18 cellular contexts compared by ENCODE assay signal in the genomic region with DNA sequence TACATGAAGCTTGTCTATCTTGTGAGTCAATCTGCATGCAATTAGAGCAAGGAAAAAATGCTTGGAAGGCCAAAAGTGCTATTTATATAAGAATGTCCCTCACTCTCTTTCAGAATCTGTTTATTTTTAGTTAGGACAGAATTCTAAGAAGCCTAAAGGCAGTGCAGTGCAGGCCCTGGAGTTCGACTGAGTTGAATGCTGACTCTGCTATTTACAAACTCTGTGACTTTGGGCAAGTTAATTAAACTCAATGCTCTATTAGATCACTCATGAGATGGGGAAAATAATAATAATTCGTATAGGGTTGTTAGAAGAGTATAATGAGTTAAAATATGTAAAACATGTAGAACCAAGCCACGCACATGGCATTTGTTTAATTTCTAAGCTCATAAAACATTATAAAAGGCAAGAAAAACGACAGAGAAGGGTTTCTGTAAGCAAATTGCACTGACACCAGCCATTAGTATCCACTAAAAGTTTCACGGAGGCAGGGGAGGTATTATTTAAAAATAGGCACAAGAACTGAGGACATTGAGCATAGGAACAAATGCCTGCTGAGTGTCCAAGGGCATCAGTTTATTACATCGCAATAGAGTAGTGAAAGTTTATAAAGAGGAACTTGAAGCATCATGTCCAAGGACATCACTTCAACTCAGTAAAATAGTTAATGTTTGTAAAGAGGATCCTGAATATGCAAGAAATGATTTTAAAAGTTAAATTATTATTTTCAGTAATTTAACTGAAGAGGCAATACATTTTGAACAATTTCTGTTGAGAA.
DNase-seq lines count a peak whose midpoint lies in the region; ATAC-seq, FAIRE-seq and TF ChIP-seq lines count a peak whose summit lies in the region.
"Had no signal": no experiment of that assay in that cellular context is flagged by ENCODE, and none has a peak within 500 bp of the region (broad histone marks: within the 10 kb centered on the region; RNA-seq: fewer than 3 reads in every experiment).

No MANE protein-coding gene starts in this region.

- H3K4me2 ChIP-seq in MM.1S (ENCODE audit: low read depth, low read length) (peak overlapping the region; percentile 28; the same call in 1 of the 2 replicates), K562 (ENCODE audit: insufficient read depth, low read length) (no peak overlapping the region)

- H3K27me3 ChIP-seq in MM.1S (replicated peaks; ENCODE audit: insufficient read depth, low read length) (no peaks in the 10 kb centered on the region), K562 (ENCODE audit: control insufficient read depth in 2 of 2, insufficient read depth in 2 of 2, low read length in 2 of 2) (no peaks in the 10 kb centered on the region), testis (no peaks in the 10 kb centered on the region)
- H3K27me3 ChIP-seq: BLaER1 had no signal

- H3K27ac ChIP-seq in MM.1S (ENCODE audit: low read length) (no peak overlapping the region), K562 (ENCODE audit: extremely low read depth, low read depth, low read length) (no peak overlapping the region), testis (peak overlapping the region; percentile 6 to 51)
- H3K27ac ChIP-seq: RWPE1, thoracic aorta had no signal

- intact Hi-C loops in K562 (cut with micrococcal nuclease) (no loop called here), testis (cut with DNase I; ENCODE audit: low total_unique reads) (no loop called here)

- H3K9me2 ChIP-seq in MM.1S (replicated peaks; ENCODE audit: insufficient read depth, low read length): no peaks in the 10 kb centered on the region

- H3K79me2 ChIP-seq in MM.1S (ENCODE audit: low read length) (no peaks in the 10 kb centered on the region), K562 (ENCODE audit: control insufficient read depth, insufficient read depth, low read length) (no peaks in the 10 kb centered on the region)

- 1% methylated on average over 6 of the region's 6 CpGs for WGBS in K562 (ENCODE audit: insufficient coverage, low coverage, missing lambda C conversion rate)
- WGBS in testis, 2 donors: 45 to 54% methylated on average over 6 of the region's 6 CpGs

- H4K20me1 ChIP-seq in MM.1S (ENCODE audit: insufficient read depth, low read length) (no peaks in the 10 kb centered on the region), K562 (replicated peaks; ENCODE audit: control insufficient read depth, insufficient read depth, low read length) (no peaks in the 10 kb centered on the region)
- H4K20me1 ChIP-seq: BLaER1 had no signal

- BruUV-seq in K562 (replicated peaks; lab: Mats Ljungman, UMichigan): no TSS peak

- H3K9ac ChIP-seq in MM.1S (ENCODE audit: low read length) (no peak overlapping the region), K562 (ENCODE audit: insufficient read depth in 1 of 2, low read depth in 2 of 2, low read length in 2 of 2) (no peak overlapping the region)
- H3K9ac ChIP-seq: BLaER1 had no signal

- no peaks in the 10 kb centered on the region for H3K36me3 ChIP-seq in MM.1S (replicated peaks; ENCODE audit: insufficient read depth, low read length)
- H3K36me3 ChIP-seq in K562 (ENCODE audit: control insufficient read depth, insufficient read depth, low read length): no peaks in the 10 kb centered on the region
- no peaks in the 10 kb centered on the region for H3K36me3 ChIP-seq in testis (ENCODE audit: low read depth, missing control alignments)
- H3K36me3 ChIP-seq: BLaER1, thoracic aorta had no signal

- ATAC-seq in K562: no peak
- no peak for ATAC-seq in stimulated activated naive CD8-positive, alpha-beta T cell treated with anti-CD3 and anti-CD28 coated beads, Interleukin-15, Interleukin-2, amounts not matched to agents 100 U/mL and 50 U/mL, for 24 hours
- ATAC-seq: activated CD4-positive, CD25-positive, alpha-beta regulatory T cell treated with anti-CD3 and anti-CD28 coated beads, Interleukin-2, amount 50 U/mL, for 24 hours; activated CD8-positive, alpha-beta memory T cell treated with anti-CD3 and anti-CD28 coated beads, Interleukin-2, amount 10 ng/mL, durations not matched to agents 7 days and 5 days had no signal

- no peak for TF ChIP-seq POLR2A in K562 (conservative IDR thresholded peaks at IDR 0.05)
- no peak for TF ChIP-seq POLR2A in testis (IDR thresholded peaks at IDR 0.05)

- in situ Hi-C loops in K562 (cut with MboI): loop anchor here (10.0 kb wide), 1 partner anchor 764 kb away; no protein-coding TSS in a partner anchor

- no peak for TF ChIP-seq EP300 in K562 (IDR thresholded peaks at IDR 0.05; ENCODE audit: low read length)

- H2AFZ ChIP-seq in MM.1S (ENCODE audit: low read length) (no peak overlapping the region), K562 (ENCODE audit: low read depth, low read length) (no peak overlapping the region)

- peaks cover 12% of the 10 kb centered on the region; the same call in 1 of the 2 replicates for H3K4me1 ChIP-seq in MM.1S (ENCODE audit: low read length)
- no peaks in the 10 kb centered on the region for H3K4me1 ChIP-seq in K562 (replicated peaks in 1 of 2; ENCODE audit: control insufficient read depth in 2 of 2, insufficient read depth in 2 of 2, low read length in 2 of 2)
- peaks cover 19% of the 10 kb centered on the region for H3K4me1 ChIP-seq in testis

- H3F3A ChIP-seq in MM.1S (ENCODE audit: insufficient read depth, low read length): no peaks in the 10 kb centered on the region

- no peak for TF ChIP-seq RAD21 in K562 (CRISPR knock-in tag; conservative IDR thresholded peaks at IDR 0.05 in 1 of 2, IDR thresholded peaks at IDR 0.05 in 1 of 2)

- DNase-seq in MM.1S: no peak
- DNase-seq in K562 (ENCODE audit: extremely low read depth in 1 of 4, low spot score in 3 of 4): no peak
- DNase-seq in midbrain (lab: John Stamatoyannopoulos, UW): peak; percentile 15
- no peak for DNase-seq in testis
- no peak for DNase-seq in mesenteric fat pad (ENCODE audit: low spot score)
- no peak for DNase-seq in NCI-H69 (lab: John Stamatoyannopoulos, UW)
- DNase-seq in stimulated activated naive CD8-positive, alpha-beta T cell treated with anti-CD3 and anti-CD28 coated beads, Interleukin-15, Interleukin-2, amounts not matched to agents 100 U/mL and 50 U/mL, for 24 hours: no peak
- DNase-seq: activated CD8-positive, alpha-beta memory T cell treated with anti-CD3 and anti-CD28 coated beads, Interleukin-2, amount 10 ng/mL, durations not matched to agents 7 days and 5 days; DMS153; HCEC 1CT; NCI-H1048; NCI-H2107; NCI-H82; retina had no signal

- no peaks in the 10 kb centered on the region for H3K9me1 ChIP-seq in K562 (ENCODE audit: control insufficient read depth, insufficient read depth, low read length)

- FAIRE-seq in K562 (lab: Jason Lieb, UNC): no peak

- CTCF ChIA-PET in K562 (lab: Yijun Ruan, JAX; ENCODE audit: low intra/inter-chr PET ratio): no interaction called here

- no peak overlapping the region for H3K4me3 ChIP-seq in MM.1S (ENCODE audit: low read length)
- H3K4me3 ChIP-seq in K562: no peak overlapping the region
- H3K4me3 ChIP-seq in testis: no peak overlapping the region
- H3K4me3 ChIP-seq: BLaER1, thoracic aorta had no signal

- no peak for TF ChIP-seq CTCF in MM.1S (IDR thresholded peaks at IDR 0.05; ENCODE audit: low read length)
- no peak for TF ChIP-seq CTCF in K562 (IDR thresholded peaks at IDR 0.05 in 2 of 3, conservative IDR thresholded peaks at IDR 0.05 in 1 of 3; ENCODE audit: insufficient read depth in 2 of 3, low read depth in 1 of 3, low read length in 3 of 3)
- TF ChIP-seq CTCF in testis (IDR thresholded peaks at IDR 0.05): no peak

- POLR2A ChIA-PET in K562 (lab: Yijun Ruan, JAX): no interaction called here

- H3K9me3 ChIP-seq in MM.1S (replicated peaks; ENCODE audit: insufficient read depth, low read length): no peaks in the 10 kb centered on the region
- H3K9me3 ChIP-seq in K562 (replicated peaks; ENCODE audit: control insufficient read depth, insufficient read depth, low read depth, low read length): no peaks in the 10 kb centered on the region; the same call in 1 of the 2 replicates
- H3K9me3 ChIP-seq in testis: no peaks in the 10 kb centered on the region
- H3K9me3 ChIP-seq: thoracic aorta had no signal

TF ChIP-seq in K562, 482 proteins besides CTCF, POLR2A, EP300 and RAD21 (continues in another document):
- TF ChIP-seq ZNF3 (CRISPR knock-in tag; IDR thresholded peaks at IDR 0.05) (no peak), KDM1A (IDR thresholded peaks at IDR 0.05) (no peak), MAFK (IDR thresholded peaks at IDR 0.05; ENCODE audit: low read length) (peak; percentile 14; the same call in 1 of the 2 replicates), ZNF23 (CRISPR knock-in tag; IDR thresholded peaks at IDR 0.05) (no peak), ZNF134 (CRISPR knock-in tag; conservative IDR thresholded peaks at IDR 0.05) (no peak)
- TF ChIP-seq, protein P1, sequence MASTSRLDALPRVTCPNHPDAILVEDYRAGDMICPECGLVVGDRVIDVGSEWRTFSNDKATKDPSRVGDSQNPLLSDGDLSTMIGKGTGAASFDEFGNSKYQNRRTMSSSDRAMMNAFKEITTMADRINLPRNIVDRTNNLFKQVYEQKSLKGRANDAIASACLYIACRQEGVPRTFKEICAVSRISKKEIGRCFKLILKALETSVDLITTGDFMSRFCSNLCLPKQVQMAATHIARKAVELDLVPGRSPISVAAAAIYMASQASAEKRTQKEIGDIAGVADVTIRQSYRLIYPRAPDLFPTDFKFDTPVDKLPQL (IDR thresholded peaks at IDR 0.05; ENCODE audit: extremely low read depth, insufficient read length): no peak
- TF ChIP-seq, protein P2, sequence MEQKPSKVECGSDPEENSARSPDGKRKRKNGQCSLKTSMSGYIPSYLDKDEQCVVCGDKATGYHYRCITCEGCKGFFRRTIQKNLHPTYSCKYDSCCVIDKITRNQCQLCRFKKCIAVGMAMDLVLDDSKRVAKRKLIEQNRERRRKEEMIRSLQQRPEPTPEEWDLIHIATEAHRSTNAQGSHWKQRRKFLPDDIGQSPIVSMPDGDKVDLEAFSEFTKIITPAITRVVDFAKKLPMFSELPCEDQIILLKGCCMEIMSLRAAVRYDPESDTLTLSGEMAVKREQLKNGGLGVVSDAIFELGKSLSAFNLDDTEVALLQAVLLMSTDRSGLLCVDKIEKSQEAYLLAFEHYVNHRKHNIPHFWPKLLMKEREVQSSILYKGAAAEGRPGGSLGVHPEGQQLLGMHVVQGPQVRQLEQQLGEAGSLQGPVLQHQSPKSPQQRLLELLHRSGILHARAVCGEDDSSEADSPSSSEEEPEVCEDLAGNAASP (IDR thresholded peaks at IDR 0.05): no peak

Comparison
In these comparisons a context has a peak if more than half of its experiments do, and no peak if none do; other contexts are left out.
1. H3K27ac ChIP-seq: peak in testis (2 of 2); none in MM.1S (single experiment) and K562 (single experiment).